In the genomic region with DNA sequence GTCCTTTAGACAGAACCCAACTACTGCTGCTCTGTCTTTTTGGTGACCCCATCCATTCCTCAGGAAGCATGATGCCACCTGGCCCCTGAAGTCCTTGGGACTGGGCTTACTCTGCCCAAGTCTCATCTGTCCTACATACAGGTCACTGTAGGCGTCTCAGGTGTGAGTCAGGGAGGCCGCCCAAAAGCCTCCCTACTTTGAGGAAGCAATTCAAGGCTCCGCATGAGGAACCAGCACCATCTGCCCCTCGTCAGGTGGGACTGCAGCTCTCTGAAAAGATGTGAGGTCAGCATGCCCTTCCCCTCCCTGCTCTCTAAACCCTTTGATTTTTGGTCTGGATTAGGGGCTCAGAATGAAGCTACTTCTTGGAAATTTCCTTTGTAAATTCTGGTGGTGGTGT, we compare ENCODE assay signal across 9 cellular contexts.
A peak's percentile ranks its signal among the peaks of the same experiment; 100 is the strongest.
DNase-seq lines count a peak whose midpoint lies in the region; ATAC-seq, FAIRE-seq and TF ChIP-seq lines count a peak whose summit lies in the region.
"Had no signal": no experiment of that assay in that cellular context is flagged by ENCODE, and none has a peak within 500 bp of the region (broad histone marks: within the 10 kb centered on the region; RNA-seq: fewer than 3 reads in every experiment).

No MANE protein-coding gene starts in this region.

- H3K4me1 ChIP-seq in uterus (peaks cover 5 to 6% of the 10 kb centered on the region in 2 donors), small intestine (ENCODE audit: control insufficient read depth in 2 of 2, insufficient read depth in 1 of 2, low read depth in 1 of 2, low read length in 1 of 2) (no peaks in the 10 kb centered on the region)

- no peaks in the 10 kb centered on the region for H3K27me3 ChIP-seq in uterus
- H3K27me3 ChIP-seq in small intestine (ENCODE audit: control insufficient read depth in 2 of 2, insufficient read depth in 2 of 2, low read length in 2 of 2), result no peaks in the 10 kb centered on the region

- no peak for FAIRE-seq in small intestine (lab: Jason Lieb, UNC)

- H3K9me3 Mint-ChIP-seq in activated naive CD4-positive, alpha-beta T cell treated with anti-CD3 and anti-CD28 coated beads, Interleukin-2, amount 50 U/mL, for 72 hours, result no peaks in the 10 kb centered on the region
- no peaks in the 10 kb centered on the region for H3K9me3 Mint-ChIP-seq in osteocyte (ENCODE audit: unreplicated experiment)
- H3K9me3 Mint-ChIP-seq: CD8-positive, alpha-beta T cell had no signal

- peaks cover 31% of the 10 kb centered on the region for H3K4me1 Mint-ChIP-seq in osteocyte (ENCODE audit: unreplicated experiment)

- H3K36me3 Mint-ChIP-seq in activated naive CD4-positive, alpha-beta T cell treated with anti-CD3 and anti-CD28 coated beads, Interleukin-2, amount 50 U/mL, for 72 hours, result no peaks in the 10 kb centered on the region
- no peaks in the 10 kb centered on the region for H3K36me3 Mint-ChIP-seq in osteocyte (ENCODE audit: unreplicated experiment)
- H3K36me3 Mint-ChIP-seq: CD8-positive, alpha-beta T cell had no signal

- intact Hi-C loops in uterus (cut with DNase I; ENCODE audit: low total_unique reads), result no loop called here
- intact Hi-C loops in sciatic nerve (cut with DNase I), result no loop called here

- DNase-seq in stimulated activated CD4-positive, alpha-beta T cell treated with anti-CD3 and anti-CD28 coated beads, Interleukin-12 subunit alpha, Interleukin-12 subunit beta, amount 100 ng/mL, for 4 hours, result peak; percentile 3
- no peak for DNase-seq in stimulated activated CD4-positive, alpha-beta T cell treated with anti-CD3 and anti-CD28 coated beads, Interleukin-4, amount 100 ng/mL, for 1 hour
- DNase-seq in activated naive CD4-positive, alpha-beta T cell treated with anti-CD3 and anti-CD28 coated beads, Interleukin-2, amount 50 U/mL, for 72 hours (ENCODE audit: low spot score in 2 of 2), result peak in 1 of 2 donors; percentile 12
- DNase-seq in uterus (no peak), osteocyte (ENCODE audit: extremely low spot score, unreplicated experiment) (no peak), small intestine (no peak), sciatic nerve (ENCODE audit: low spot score) (no peak)

- H3K27ac Mint-ChIP-seq in activated naive CD4-positive, alpha-beta T cell treated with anti-CD3 and anti-CD28 coated beads, Interleukin-2, amount 50 U/mL, for 72 hours, result no peak overlapping the region
- H3K27ac Mint-ChIP-seq in osteocyte (ENCODE audit: unreplicated experiment), result no peak overlapping the region
- H3K27ac Mint-ChIP-seq: CD8-positive, alpha-beta T cell had no signal

- no peak for TF ChIP-seq POLR2A in uterus (IDR thresholded peaks at IDR 0.05)

- H3K27ac ChIP-seq in uterus (peak overlapping the region; percentile 51 to 61), small intestine (ENCODE audit: low read depth in 1 of 2, low read length in 1 of 2) (no peak overlapping the region)

- H3K4me3 ChIP-seq in uterus, result no peak overlapping the region
- no peak overlapping the region for H3K4me3 ChIP-seq in small intestine (ENCODE audit: low read depth in 1 of 2, low read length in 2 of 2)

- no peaks in the 10 kb centered on the region for H3K9me3 ChIP-seq in uterus
- H3K9me3 ChIP-seq in small intestine (ENCODE audit: control insufficient read depth, low read depth), result no peaks in the 10 kb centered on the region

- TF ChIP-seq CTCF in uterus (IDR thresholded peaks at IDR 0.05) (peak in 1 of 4 experiments; percentile 14), osteocyte (IDR thresholded peaks at IDR 0.05) (no peak)

- WGBS in small intestine, 3 donors, result 69 to 80% (median 69%) methylated on average over 4 of the region's 4 CpGs

- peaks cover 9% of the 10 kb centered on the region for H3K27me3 Mint-ChIP-seq in osteocyte (ENCODE audit: unreplicated experiment)

- no peaks in the 10 kb centered on the region for H3K36me3 ChIP-seq in uterus
- no peaks in the 10 kb centered on the region for H3K36me3 ChIP-seq in small intestine (ENCODE audit: control insufficient read depth in 2 of 2, insufficient read depth in 2 of 2, low read length in 2 of 2)

- ATAC-seq in HG03175 (IDR thresholded peaks at IDR 0.05; ENCODE audit: unreplicated experiment), result peak; percentile 90
- ATAC-seq in activated naive CD4-positive, alpha-beta T cell treated with anti-CD3 and anti-CD28 coated beads, Interleukin-2, amount 50 U/mL, for 72 hours, result peak; percentile 80 to 87
- no peak for ATAC-seq in sciatic nerve
- ATAC-seq: CD8-positive, alpha-beta T cell had no signal

- H3K4me3 Mint-ChIP-seq in osteocyte (ENCODE audit: unreplicated experiment), result no peak overlapping the region
- H3K4me3 Mint-ChIP-seq: CD8-positive, alpha-beta T cell had no signal

Comparison
In these comparisons a context has a peak if more than half of its experiments do, and no peak if none do; other contexts are left out.
1. H3K27ac ChIP-seq: peak in uterus (2 of 2); none in small intestine (0 of 2).